ENCODE assay signal across 14 cellular contexts in the genomic region with DNA sequence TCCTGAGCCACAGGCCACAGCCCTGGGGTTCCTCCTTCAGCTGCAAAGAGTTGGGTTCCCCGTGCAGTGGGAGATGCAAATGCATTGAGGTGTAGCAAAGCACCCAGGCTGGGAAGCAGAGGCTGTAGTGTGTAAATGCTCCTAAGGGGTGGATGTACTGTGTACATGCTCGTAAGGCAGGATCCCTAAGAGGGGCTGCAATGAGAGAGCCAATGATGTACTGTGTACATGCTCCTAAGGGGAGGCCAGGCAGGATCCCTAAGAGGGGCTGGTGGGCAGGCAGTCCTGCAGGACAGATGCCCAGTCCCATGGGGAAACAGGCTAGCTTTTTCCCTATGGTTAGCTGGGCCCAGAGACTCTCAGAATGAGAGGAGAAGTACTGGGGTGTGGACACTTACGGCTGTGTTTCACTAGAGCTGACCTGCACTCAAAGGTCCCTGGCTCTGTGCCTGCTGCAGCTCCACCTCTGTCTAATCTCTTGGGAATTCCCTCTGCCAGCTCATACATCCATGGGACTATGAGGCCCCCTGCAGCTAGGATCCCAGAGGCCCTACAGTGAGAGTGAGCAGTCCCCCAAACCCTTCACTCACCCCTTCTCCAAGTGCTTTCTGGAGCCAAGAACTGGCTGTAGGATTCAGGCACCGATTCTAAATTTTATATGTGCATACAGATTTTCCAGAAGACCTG.
DNase-seq lines count a peak whose midpoint lies in the region; ATAC-seq and TF ChIP-seq lines count a peak whose summit lies in the region.
"Had no signal": no experiment of that assay in that cellular context is flagged by ENCODE, and none has a peak within 500 bp of the region (broad histone marks: within the 10 kb centered on the region; RNA-seq: fewer than 3 reads in every experiment).

No MANE protein-coding gene starts in this region.

- H3K14ac ChIP-seq in mesenchymal stem cell (ENCODE audit: low read length in 2 of 2) = no peak overlapping the region

- H3K79me1 ChIP-seq in mesenchymal stem cell (replicated peaks; ENCODE audit: low read length, poor library complexity, severe bottlenecking) = no peaks in the 10 kb centered on the region

- H2BK12ac ChIP-seq in mesenchymal stem cell (ENCODE audit: low read length in 2 of 2) = no peak overlapping the region

- H2BK5ac ChIP-seq in mesenchymal stem cell (ENCODE audit: low read depth, low read length, poor library complexity, severe bottlenecking) = no peak overlapping the region

- H3K4me1 ChIP-seq in mesenchymal stem cell (ENCODE audit: control insufficient read depth, insufficient read depth, low read depth, low read length) = peaks cover 9% of the 10 kb centered on the region
- H3K4me1 ChIP-seq: heart left ventricle, SJSA1 had no signal

- H3K36me3 ChIP-seq in MG63 (no peaks in the 10 kb centered on the region), mesenchymal stem cell (ENCODE audit: control insufficient read depth in 1 of 2, insufficient read depth in 2 of 2, low read depth in 1 of 2, low read length in 2 of 2) (no peaks in the 10 kb centered on the region)
- H3K36me3 ChIP-seq: heart left ventricle, SJSA1 had no signal

- peak overlapping the region; percentile 43 for H4K91ac ChIP-seq in mesenchymal stem cell (ENCODE audit: low read length)

- H3K9me3 ChIP-seq in MG63 (no peaks in the 10 kb centered on the region), mesenchymal stem cell (ENCODE audit: control insufficient read depth, low read length) (no peaks in the 10 kb centered on the region)
- H3K9me3 ChIP-seq: SJSA1 had no signal

- no peak overlapping the region for H3K23ac ChIP-seq in mesenchymal stem cell (ENCODE audit: low read length in 2 of 2)

- H2AFZ ChIP-seq in mesenchymal stem cell (ENCODE audit: low read depth, low read length) = no peak overlapping the region

- H3K18ac ChIP-seq in mesenchymal stem cell (ENCODE audit: low read depth in 1 of 2, low read length in 2 of 2) = peak overlapping the region in 1 of 2 experiments; percentile 11

- H3K36me3 Mint-ChIP-seq in chondrocyte (ENCODE audit: low read depth) = no peaks in the 10 kb centered on the region
- H3K36me3 Mint-ChIP-seq: mesothelial cell of epicardium had no signal

- no peak overlapping the region for H4K8ac ChIP-seq in mesenchymal stem cell (ENCODE audit: low read length)

- no peak overlapping the region for H3K4me2 ChIP-seq in mesenchymal stem cell (ENCODE audit: low read length, poor library complexity, severe bottlenecking)

- H3K9ac ChIP-seq in mesenchymal stem cell (ENCODE audit: low read length) = no peak overlapping the region

- no peak for TF ChIP-seq CTCF in cardiac fibroblast (IDR thresholded peaks at IDR 0.05; ENCODE audit: low read depth, low read length)
- no peak for TF ChIP-seq CTCF in chondrocyte (IDR thresholded peaks at IDR 0.05)

- no peak overlapping the region for H3K27ac ChIP-seq in mesenchymal stem cell (ENCODE audit: low read length, poor library complexity, severe bottlenecking)
- H3K27ac ChIP-seq: coronary artery, heart left ventricle, SJSA1 had no signal

- H3K27me3 ChIP-seq in MG63 (no peaks in the 10 kb centered on the region), mesenchymal stem cell (ENCODE audit: control insufficient read depth in 1 of 2, insufficient read depth in 1 of 2, low read length in 2 of 2) (no peaks in the 10 kb centered on the region)
- H3K27me3 ChIP-seq: heart left ventricle, SJSA1 had no signal

- peaks cover 16% of the 10 kb centered on the region for H3K4me1 Mint-ChIP-seq in chondrocyte (ENCODE audit: low read depth)

- WGBS in mesenchymal stem cell = 74% methylated on average over 3 of the region's 4 CpGs

- no peak overlapping the region for H2BK15ac ChIP-seq in mesenchymal stem cell (ENCODE audit: low read depth, poor library complexity, severe bottlenecking)

- no peak overlapping the region for H3K27ac Mint-ChIP-seq in chondrocyte (ENCODE audit: unreplicated experiment)
- H3K27ac Mint-ChIP-seq: mesothelial cell of epicardium had no signal

- no peak overlapping the region for H3K4me3 Mint-ChIP-seq in chondrocyte (ENCODE audit: unreplicated experiment)
- H3K4me3 Mint-ChIP-seq: mesothelial cell of epicardium had no signal

- no peak overlapping the region for H3K4ac ChIP-seq in mesenchymal stem cell (ENCODE audit: low read depth in 1 of 2, low read length in 2 of 2)

- no peaks in the 10 kb centered on the region for H3K27me3 Mint-ChIP-seq in chondrocyte (ENCODE audit: low read depth)

- DNase-seq in GM04504 (ENCODE audit: low read depth) (peak; percentile 10), MG63 (peak; percentile 12), cardiac fibroblast (ENCODE audit: low read depth in 2 of 2) (peak; percentile 13 to 21), mesenchymal stem cell (peak; percentile 66), NCI-H146 treated with DMSO at 0.1 percent for 48 hours (lab: John Stamatoyannopoulos, UW; ENCODE audit: unreplicated experiment) (no peak), chondrocyte (ENCODE audit: low spot score) (no peak)
- DNase-seq: heart left ventricle, Kasumi-1 had no signal

- no peak for ATAC-seq in HG02870 (IDR thresholded peaks at IDR 0.05; ENCODE audit: unreplicated experiment)
- no peak for ATAC-seq in GM21619 (IDR thresholded peaks at IDR 0.05; ENCODE audit: unreplicated experiment)
- ATAC-seq: GM12878 had no signal

- peaks cover 9% of the 10 kb centered on the region for H3K9me3 Mint-ChIP-seq in chondrocyte (ENCODE audit: low read depth)

- H2AK5ac ChIP-seq in mesenchymal stem cell (ENCODE audit: low read length, severe bottlenecking) = no peak overlapping the region

- H2BK120ac ChIP-seq in mesenchymal stem cell (ENCODE audit: low read depth, low read length) = no peak overlapping the region

- H3K4me3 ChIP-seq in MG63 (no peak overlapping the region), cardiac fibroblast (replicated peaks in 1 of 2; ENCODE audit: low read depth in 2 of 2, low read length in 2 of 2) (no peak overlapping the region), mesenchymal stem cell (ENCODE audit: insufficient read depth in 1 of 2, low read depth in 1 of 2, low read length in 2 of 2) (no peak overlapping the region)
- H3K4me3 ChIP-seq: coronary artery, GM12878, heart left ventricle, SJSA1 had no signal

Comparison
In these comparisons a context has a peak if more than half of its experiments do, and no peak if none do; other contexts are left out.
1. DNase-seq: peak in GM04504 (single experiment), MG63 (single experiment), cardiac fibroblast (2 of 2) and mesenchymal stem cell (single experiment); none in NCI-H146 treated with DMSO at 0.1 percent for 48 hours (single experiment) and chondrocyte (single experiment).